8 cellular contexts compared by ENCODE assay signal in the genomic region with DNA sequence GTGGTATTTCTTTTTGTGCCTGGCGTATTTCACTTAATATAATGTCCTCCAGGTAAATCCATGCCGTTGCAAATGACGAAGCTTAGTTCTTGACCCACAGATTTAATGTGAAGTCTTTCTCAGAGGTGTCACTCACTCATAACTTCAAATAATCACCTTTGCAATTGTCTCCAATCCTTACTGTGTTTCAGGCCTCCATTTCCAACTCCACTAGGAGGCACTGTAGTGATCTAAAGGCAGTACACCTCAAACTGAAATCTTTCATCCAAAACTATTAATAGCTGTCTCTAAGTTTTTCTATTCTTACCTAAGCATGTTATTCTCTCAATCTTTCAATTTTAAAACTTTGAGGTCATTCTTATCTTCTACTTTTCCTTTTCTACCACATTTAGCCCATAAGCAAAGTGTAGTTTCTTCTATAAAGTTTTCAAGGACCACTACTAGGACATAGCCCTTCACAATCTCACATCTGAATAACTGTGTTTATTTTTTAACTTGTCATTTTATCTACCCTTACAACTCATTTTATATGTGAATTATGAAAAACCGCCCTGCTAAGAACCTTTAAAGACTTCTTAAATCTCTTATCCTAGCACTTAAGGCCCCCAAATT. TPM values are rescaled to one million over a fixed set of nuclear protein-coding genes. Genes with fewer than 3 reads are reported as not detected.
DNase-seq lines count a peak whose midpoint lies in the region; ATAC-seq and TF ChIP-seq lines count a peak whose summit lies in the region.

No MANE protein-coding gene starts in this region.

- H3K9ac ChIP-seq in SU-DHL-6 (ENCODE audit: low read length) = no peak overlapping the region

- H3K27ac ChIP-seq in C4-2B (no peak overlapping the region), SU-DHL-6 (ENCODE audit: low read depth, low read length) (no peak overlapping the region), thyroid gland (no peak overlapping the region)

- no peak overlapping the region for H3K27ac Mint-ChIP-seq in glutamatergic neuron (ENCODE audit: unreplicated experiment)

- H3K36me3 ChIP-seq in SU-DHL-6 (ENCODE audit: low read length) = no peaks in the 10 kb centered on the region
- no peaks in the 10 kb centered on the region for H3K36me3 ChIP-seq in thyroid gland

- H3K9me3 ChIP-seq in SU-DHL-6 (ENCODE audit: insufficient read depth, low read length) (no peaks in the 10 kb centered on the region), thyroid gland (no peaks in the 10 kb centered on the region)

- no peaks in the 10 kb centered on the region for H3K79me2 ChIP-seq in SU-DHL-6 (ENCODE audit: insufficient read depth, low read length)

- H3K4me1 ChIP-seq in thyroid gland = peaks cover 5 to 9% of the 10 kb centered on the region in 2 donors

- H3K9me2 ChIP-seq in SU-DHL-6 (replicated peaks; ENCODE audit: insufficient read depth, low read length) = no peaks in the 10 kb centered on the region

- TF ChIP-seq CTCF in C4-2B (conservative IDR thresholded peaks at IDR 0.05) (peak; percentile 86), SU-DHL-6 (IDR thresholded peaks at IDR 0.05; ENCODE audit: insufficient read depth, low read length, poor library complexity, severe bottlenecking) (peak; percentile 71), fibroblast of the aortic adventitia (IDR thresholded peaks at IDR 0.05; ENCODE audit: insufficient read depth, low read length) (peak; percentile 78), thyroid gland (IDR thresholded peaks at IDR 0.05) (peak in 4 of 6 experiments; percentile 58 to 78 (median 70)), glutamatergic neuron (IDR thresholded peaks at IDR 0.05; ENCODE audit: partially characterized antibody, unreplicated experiment) (no peak)

- H3K9me3 Mint-ChIP-seq in glutamatergic neuron (ENCODE audit: unreplicated experiment) = no peaks in the 10 kb centered on the region

- DNase-seq in fibroblast of the aortic adventitia (ENCODE audit: low read depth) (peak; percentile 53), thyroid gland (peak; percentile 34 to 35), glutamatergic neuron (no peak), C1 segment of cervical spinal cord (lab: John Stamatoyannopoulos, UW) (no peak), NCI-H1105 treated with DMSO at 0.1 percent for 48 hours (lab: John Stamatoyannopoulos, UW) (no peak)

- H3K4me1 Mint-ChIP-seq in glutamatergic neuron (ENCODE audit: low read depth, unreplicated experiment) = peaks cover 11% of the 10 kb centered on the region

- peak; percentile 46 for ATAC-seq in GM18498 (IDR thresholded peaks at IDR 0.05; ENCODE audit: unreplicated experiment)

- 63 to 67% methylated on average over 4 of the region's 4 CpGs for WGBS in thyroid gland, 2 donors

- H3K4me2 ChIP-seq in SU-DHL-6 (ENCODE audit: low read depth, low read length, poor library complexity, severe bottlenecking) = no peak overlapping the region

- no peaks in the 10 kb centered on the region for H3F3A ChIP-seq in SU-DHL-6 (ENCODE audit: insufficient read depth)

- no peak overlapping the region for H3K4me3 ChIP-seq in SU-DHL-6 (ENCODE audit: insufficient read depth, low read length, poor library complexity, severe bottlenecking)
- H3K4me3 ChIP-seq in fibroblast of the aortic adventitia (ENCODE audit: low read depth, low read length) = no peak overlapping the region
- no peak overlapping the region for H3K4me3 ChIP-seq in thyroid gland (replicated peaks in 1 of 3)

- H3K36me3 Mint-ChIP-seq in glutamatergic neuron (ENCODE audit: unreplicated experiment) = no peaks in the 10 kb centered on the region

- peaks cover 3% of the 10 kb centered on the region for H3K27me3 Mint-ChIP-seq in glutamatergic neuron (ENCODE audit: unreplicated experiment)

- no peak for TF ChIP-seq POLR2A in thyroid gland (IDR thresholded peaks at IDR 0.05)

- H3K27me3 ChIP-seq in SU-DHL-6 (ENCODE audit: low read length) (no peaks in the 10 kb centered on the region), thyroid gland (no peaks in the 10 kb centered on the region)

- H2AFZ ChIP-seq in SU-DHL-6 (ENCODE audit: low read depth, low read length, severe bottlenecking) = no peak overlapping the region

- no peaks in the 10 kb centered on the region for H4K20me1 ChIP-seq in SU-DHL-6 (ENCODE audit: low read depth, low read length)

- no peak overlapping the region for H3K4me3 Mint-ChIP-seq in glutamatergic neuron (ENCODE audit: unreplicated experiment)

- intact Hi-C loops in thyroid gland (cut with DNase I) = loop anchor here (10.0 kb wide), 1 partner anchor 109 kb away; no protein-coding TSS in a partner anchor

RNA-seq across cellular contexts. Expression of a gene that starts 25.5 kb away (rescaled TPM):
- total RNA-seq in fibroblast of the aortic adventitia (ENCODE audit: low replicate concordance) = 19.7 and 26.5 TPM in 2 replicates
- total RNA-seq in thyroid gland = 10 to 100 TPM; 60.0 to 88.5 (median 81.9) TPM
- total RNA-seq in glutamatergic neuron (ENCODE audit: unreplicated experiment) = 13.6 TPM

RNA-seq across cellular contexts. Expression of a gene that starts 54.4 kb away (rescaled TPM):
- total RNA-seq in fibroblast of the aortic adventitia (ENCODE audit: low replicate concordance) (0.49 and 23.8 TPM in 2 replicates), thyroid gland (under 1 TPM in 3 of 4 donors, not detected in 1; 0.22 to 0.42 (median 0.27) TPM), glutamatergic neuron (ENCODE audit: unreplicated experiment) (8.2 TPM)

Comparison
In these comparisons a context has a peak if more than half of its experiments do, and no peak if none do; other contexts are left out.
1. DNase-seq: peak in fibroblast of the aortic adventitia (single experiment) and thyroid gland (2 of 2); none in glutamatergic neuron (single experiment), C1 segment of cervical spinal cord (0 of 14) and NCI-H1105 treated with DMSO at 0.1 percent for 48 hours (single experiment).